In genomic region chr15:100627789-100628395, GRCh38 we compare ENCODE assay signal across 8 cellular contexts. TPM values are rescaled to one million over a fixed set of nuclear protein-coding genes. Genes with fewer than 3 reads are reported as not detected.
DNase-seq lines count a peak whose midpoint lies in the region; ATAC-seq and TF ChIP-seq lines count a peak whose summit lies in the region.

No MANE protein-coding gene starts in this region.

- H3K27me3 Mint-ChIP-seq in activated B cell treated with CpG ODN at 0.5 μM for 24 hours, result no peaks in the 10 kb centered on the region

- ATAC-seq in HG03039 (IDR thresholded peaks at IDR 0.05; ENCODE audit: unreplicated experiment) (peak; percentile 61), activated B cell treated with CpG ODN at 0.5 μM for 24 hours (ENCODE audit: low read depth) (peak; percentile 79)

- H3K36me3 Mint-ChIP-seq in activated B cell treated with CpG ODN at 0.5 μM for 24 hours (ENCODE audit: low read depth), result peaks cover 44% of the 10 kb centered on the region

- H3K27ac ChIP-seq in caudate nucleus (ENCODE audit: low read depth, low read length), result no peak overlapping the region

- H3K27ac Mint-ChIP-seq in activated B cell treated with CpG ODN at 0.5 μM for 24 hours, result no peak overlapping the region

- no peaks in the 10 kb centered on the region for H3K9me3 Mint-ChIP-seq in activated B cell treated with CpG ODN at 0.5 μM for 24 hours

- POLR2A ChIA-PET in activated B cell treated with CpG ODN at 0.5 μM for 24 hours (lab: Charles Lee), result no interaction called here

- H3K4me1 Mint-ChIP-seq in activated B cell treated with CpG ODN at 0.5 μM for 24 hours, result peaks cover 4% of the 10 kb centered on the region

- peak; percentile 77 for TF ChIP-seq CTCF in GM13977 (IDR thresholded peaks at IDR 0.05; ENCODE audit: extremely low read depth, insufficient read depth, missing control alignments)
- TF ChIP-seq CTCF in activated B cell treated with CpG ODN at 0.5 μM for 24 hours (IDR thresholded peaks at IDR 0.05), result peak; percentile 84

- CTCF ChIA-PET in activated B cell treated with CpG ODN at 0.5 μM for 24 hours (lab: Charles Lee), result interaction anchor here (1.2 to 1.7 kb wide), 4 partner anchors 245 to 380 kb away, joined by 3 to 17 read pairs (median 4); partner anchors contain the start of gene LRRK1

- intact Hi-C loops in activated B cell treated with CpG ODN at 0.5 μM for 24 hours (cut with micrococcal nuclease), result loop anchor here (1.0 to 2.0 kb wide), 5 partner anchors 25 to 630 kb away; partner anchors contain the start of genes ASB7 and LINS1

- H3K4me3 Mint-ChIP-seq in activated B cell treated with CpG ODN at 0.5 μM for 24 hours, result no peak overlapping the region

- peak; percentile 69 for DNase-seq in A172 (ENCODE audit: low spot score)
- DNase-seq in GM13977 (ENCODE audit: low spot score), result peak; percentile 66
- DNase-seq in NCI-H2171 (lab: John Stamatoyannopoulos, UW), result peak; percentile 21
- DNase-seq in activated B cell treated with CpG ODN at 0.5 μM for 24 hours, result no peak
- DNase-seq in caudate nucleus (lab: John Stamatoyannopoulos, UW), result peak in 48 of 61 donors; percentile 2 to 78 (median 22)
- peak; percentile 51 for DNase-seq in kidney glomerular epithelial cell (lab: John Stamatoyannopoulos, UW)
- peak; percentile 54 to 55 for DNase-seq in stimulated activated CD4-positive, alpha-beta T cell treated with anti-CD3 and anti-CD28 coated beads, Interleukin-2, amount 100 ng/mL, for 48 hours

- in situ Hi-C loops in GM13977 (cut with MboI; ENCODE audit: low pct_unique_long_range_greater_than_20kb, low sequenced_read_pairs, unreplicated experiment), result loop anchor here (25.0 kb wide), 1 partner anchor 284 kb away; the partner anchor contains the start of gene LRRK1

RNA-seq across cellular contexts. Expression of gene ASB7, which starts 25.5 kb away (rescaled TPM):
- 11.4 and 12.6 TPM in 2 replicates for total RNA-seq in A172 (2014; rRNA removed; shearing (Covaris generic))
- 18.3 and 21.3 TPM in 2 replicates for total RNA-seq in activated B cell treated with CpG ODN at 0.5 μM for 24 hours

RNA-seq across cellular contexts. Expression of gene LINS1, which starts 25.9 kb away (rescaled TPM):
- 6.9 and 9.4 TPM in 2 replicates for total RNA-seq in A172 (2014; rRNA removed; shearing (Covaris generic))
- 31.9 and 33.3 TPM in 2 replicates for total RNA-seq in activated B cell treated with CpG ODN at 0.5 μM for 24 hours
